ENCODE assay signal across 33 cellular contexts in the genomic region with DNA sequence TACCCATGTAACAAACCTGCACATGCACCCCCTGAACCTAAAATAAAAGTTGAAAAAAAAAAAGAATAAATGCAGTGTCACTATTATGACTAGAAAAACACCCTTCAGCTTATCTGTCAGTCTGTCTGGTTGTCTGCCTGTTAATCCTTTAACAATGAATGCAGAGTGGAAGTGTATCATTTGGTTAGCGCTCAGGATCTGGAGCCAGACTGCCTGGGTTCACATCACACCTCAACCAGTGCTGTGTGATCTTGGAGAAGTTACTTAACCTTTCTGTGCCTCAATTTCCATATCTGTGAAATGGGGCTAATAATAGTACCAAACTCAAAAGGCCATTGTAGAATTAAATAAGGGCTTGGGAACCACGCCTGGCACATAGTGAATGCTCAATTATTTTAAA. TPM values are rescaled to one million over a fixed set of nuclear protein-coding genes. Genes with fewer than 3 reads are reported as not detected.
DNase-seq lines count a peak whose midpoint lies in the region; ATAC-seq, FAIRE-seq and TF ChIP-seq lines count a peak whose summit lies in the region.
"Had no signal": no experiment of that assay in that cellular context is flagged by ENCODE, and none has a peak within 500 bp of the region (broad histone marks: within the 10 kb centered on the region; RNA-seq: fewer than 3 reads in every experiment).

No MANE protein-coding gene starts in this region.

- no peak overlapping the region for H3K4me3 Mint-ChIP-seq in mesothelial cell of epicardium
- H3K4me3 Mint-ChIP-seq in activated CD8-positive, alpha-beta T cell treated with anti-CD3 and anti-CD28 coated beads for 36 hours: no peak overlapping the region
- H3K4me3 Mint-ChIP-seq: CD14-positive monocyte; CD4-positive, alpha-beta memory T cell; CD4-positive, CD25-positive, alpha-beta regulatory T cell; CD8-positive, alpha-beta memory T cell had no signal

- no peaks in the 10 kb centered on the region for H3K4me1 ChIP-seq in HEK293 (ENCODE audit: control insufficient read depth, insufficient read depth, low read length)
- H3K4me1 ChIP-seq in K562 (replicated peaks in 1 of 2; ENCODE audit: control insufficient read depth in 2 of 2, insufficient read depth in 2 of 2, low read length in 2 of 2): peaks cover 0 to 7% of the 10 kb centered on the region in 2 experiments; a peak in 2 of 5 replicates
- H3K4me1 ChIP-seq: BE2C had no signal

- peaks cover 7% of the 10 kb centered on the region for H3K27me3 Mint-ChIP-seq in mesothelial cell of epicardium (ENCODE audit: low read depth)
- H3K27me3 Mint-ChIP-seq in activated CD8-positive, alpha-beta T cell treated with anti-CD3 and anti-CD28 coated beads for 36 hours: no peaks in the 10 kb centered on the region
- H3K27me3 Mint-ChIP-seq: CD4-positive, CD25-positive, alpha-beta regulatory T cell; CD8-positive, alpha-beta memory T cell had no signal

- H3K9me3 ChIP-seq in HEK293 (ENCODE audit: control insufficient read depth, insufficient read depth, low read depth, low read length) (no peaks in the 10 kb centered on the region), K562 (replicated peaks; ENCODE audit: control insufficient read depth, insufficient read depth, low read depth, low read length) (no peaks in the 10 kb centered on the region)
- H3K9me3 ChIP-seq: BE2C, BLaER1 had no signal

- no TSS peak for BruUV-seq in K562 (replicated peaks; lab: Mats Ljungman, UMichigan)

- no peaks in the 10 kb centered on the region for H4K20me1 ChIP-seq in K562 (replicated peaks; ENCODE audit: control insufficient read depth, insufficient read depth, low read length)
- H4K20me1 ChIP-seq: BLaER1 had no signal

- H2AFZ ChIP-seq in K562 (ENCODE audit: low read depth, low read length): no peak overlapping the region

- peaks cover 22% of the 10 kb centered on the region for H3K4me1 Mint-ChIP-seq in mesothelial cell of epicardium
- H3K4me1 Mint-ChIP-seq in activated CD8-positive, alpha-beta T cell treated with anti-CD3 and anti-CD28 coated beads for 36 hours (ENCODE audit: low read depth): no peaks in the 10 kb centered on the region
- H3K4me1 Mint-ChIP-seq: CD4-positive, alpha-beta memory T cell; CD4-positive, CD25-positive, alpha-beta regulatory T cell; CD8-positive, alpha-beta memory T cell had no signal

- H3K36me3 ChIP-seq in HEK293 (ENCODE audit: control insufficient read depth in 2 of 2, insufficient read depth in 1 of 2, low read length in 2 of 2) (no peaks in the 10 kb centered on the region), K562 (ENCODE audit: control insufficient read depth, insufficient read depth, low read length) (no peaks in the 10 kb centered on the region)
- H3K36me3 ChIP-seq: BE2C, BLaER1 had no signal

- H3K27ac Mint-ChIP-seq in mesothelial cell of epicardium: peak overlapping the region; percentile 26
- no peak overlapping the region for H3K27ac Mint-ChIP-seq in activated CD8-positive, alpha-beta T cell treated with anti-CD3 and anti-CD28 coated beads for 36 hours
- H3K27ac Mint-ChIP-seq: CD4-positive, alpha-beta memory T cell; CD8-positive, alpha-beta memory T cell had no signal

- no peak overlapping the region for H3K4me2 ChIP-seq in K562 (ENCODE audit: insufficient read depth, low read length)
- H3K4me2 ChIP-seq: BLaER1 had no signal

- no peaks in the 10 kb centered on the region for H3K9me3 Mint-ChIP-seq in mesothelial cell of epicardium
- no peaks in the 10 kb centered on the region for H3K9me3 Mint-ChIP-seq in activated CD8-positive, alpha-beta T cell treated with anti-CD3 and anti-CD28 coated beads for 36 hours
- H3K9me3 Mint-ChIP-seq: CD14-positive monocyte; CD4-positive, alpha-beta memory T cell; CD4-positive, CD25-positive, alpha-beta regulatory T cell had no signal

- TF ChIP-seq EP300 in K562 (IDR thresholded peaks at IDR 0.05; ENCODE audit: low read length): no peak

- peaks cover 39 to 76% of the 10 kb centered on the region in 2 experiments for H3K27me3 ChIP-seq in K562 (ENCODE audit: control insufficient read depth in 2 of 2, insufficient read depth in 2 of 2, low read length in 2 of 2)
- H3K27me3 ChIP-seq: BE2C, BLaER1 had no signal

- peak; percentile 35 for FAIRE-seq in K562 (lab: Jason Lieb, UNC)
- FAIRE-seq: A204.1, GM12878, GM12892, GM18507, GM19239 had no signal

- 0% methylated on average over 2 of the region's 2 CpGs for WGBS in K562 (ENCODE audit: insufficient coverage, low coverage, missing lambda C conversion rate)

- no peak for ATAC-seq in K562
- ATAC-seq in activated CD8-positive, alpha-beta T cell treated with anti-CD3 and anti-CD28 coated beads for 36 hours: no peak
- ATAC-seq: GM12878 had no signal

- TF ChIP-seq POLR2A in K562 (conservative IDR thresholded peaks at IDR 0.05): no peak

- POLR2A ChIA-PET in HEK293 (lab: Yijun Ruan, JAX): no interaction called here
- POLR2A ChIA-PET in K562 (lab: Yijun Ruan, JAX): interaction anchor here (0.6 to 0.7 kb wide), 2 partner anchors 95 to 416 kb away, joined by 3 read pairs; no protein-coding TSS in a partner anchor
- POLR2A ChIA-PET in activated CD8-positive, alpha-beta T cell treated with anti-CD3 and anti-CD28 coated beads for 36 hours (lab: Charles Lee): no interaction called here

- H3K36me3 Mint-ChIP-seq in mesothelial cell of epicardium: no peaks in the 10 kb centered on the region
- no peaks in the 10 kb centered on the region for H3K36me3 Mint-ChIP-seq in activated CD8-positive, alpha-beta T cell treated with anti-CD3 and anti-CD28 coated beads for 36 hours (ENCODE audit: low read depth)

- TF ChIP-seq RAD21 in K562 (CRISPR knock-in tag; conservative IDR thresholded peaks at IDR 0.05 in 1 of 2, IDR thresholded peaks at IDR 0.05 in 1 of 2): no peak

- no peak overlapping the region for H3K27ac ChIP-seq in HEK293 (ENCODE audit: extremely low read depth, low read depth, low read length)
- H3K27ac ChIP-seq in K562 (ENCODE audit: extremely low read depth, low read depth, low read length): no peak overlapping the region
- H3K27ac ChIP-seq: BLaER1 had no signal

- H3K9me1 ChIP-seq in K562 (ENCODE audit: control insufficient read depth, insufficient read depth, low read length): no peaks in the 10 kb centered on the region

- DNase-seq in K562 (ENCODE audit: extremely low read depth in 1 of 4, low spot score in 3 of 4) (no peak), mesothelial cell of epicardium (ENCODE audit: low spot score in 2 of 2, unreplicated experiment in 2 of 2) (no peak), posterior vena cava (ENCODE audit: low spot score) (peak; percentile 9), SHP77 (lab: John Stamatoyannopoulos, UW) (no peak), putamen (ENCODE audit: low spot score) (no peak)
- no peak for DNase-seq in activated CD8-positive, alpha-beta T cell treated with anti-CD3 and anti-CD28 coated beads for 36 hours
- DNase-seq: 8988T; ACHN; BE2C; C1 segment of cervical spinal cord; CD4-positive, alpha-beta memory T cell; CD4-positive, CD25-positive, alpha-beta regulatory T cell; CD8-positive, alpha-beta memory T cell; COR-L47; DMS 273 treated with DMSO at 0.1 percent for 48 hours; DMS153; DMS53; DMS79; DND-41; EL; GDM1 had no signal

- H3K79me2 ChIP-seq in K562 (ENCODE audit: control insufficient read depth, insufficient read depth, low read length): no peaks in the 10 kb centered on the region

- CTCF ChIA-PET in HEK293 (lab: Yijun Ruan, JAX): interaction anchor here (1.2 kb wide), 1 partner anchor 10 kb away, joined by 4 read pairs; no protein-coding TSS in a partner anchor
- CTCF ChIA-PET in K562 (lab: Yijun Ruan, JAX; ENCODE audit: low intra/inter-chr PET ratio): no interaction called here
- CTCF ChIA-PET in activated CD8-positive, alpha-beta T cell treated with anti-CD3 and anti-CD28 coated beads for 36 hours (lab: Charles Lee): no interaction called here

- H3K9ac ChIP-seq in K562 (ENCODE audit: insufficient read depth in 1 of 2, low read depth in 2 of 2, low read length in 2 of 2): no peak overlapping the region
- H3K9ac ChIP-seq: BLaER1 had no signal

- in situ Hi-C loops in K562 (cut with MboI): no loop called here

- H3K4me3 ChIP-seq in HEK293 (ENCODE audit: low read depth, low read length) (no peak overlapping the region), K562 (no peak overlapping the region)
- H3K4me3 ChIP-seq: BLaER1, GM12878 had no signal

- intact Hi-C loops in K562 (cut with micrococcal nuclease) (no loop called here), posterior vena cava (cut with DNase I) (no loop called here)
- intact Hi-C loops in activated CD8-positive, alpha-beta T cell treated with anti-CD3 and anti-CD28 coated beads for 36 hours (cut with micrococcal nuclease): no loop called here

- TF ChIP-seq CTCF in HEK293 (tag by site-specific recombination; IDR thresholded peaks at IDR 0.05): no peak
- TF ChIP-seq CTCF in K562 (IDR thresholded peaks at IDR 0.05 in 2 of 3, conservative IDR thresholded peaks at IDR 0.05 in 1 of 3; ENCODE audit: insufficient read depth in 2 of 3, low read depth in 1 of 3, low read length in 3 of 3): no peak
- TF ChIP-seq CTCF in mesothelial cell of epicardium (IDR thresholded peaks at IDR 0.05; ENCODE audit: unreplicated experiment): no peak
- TF ChIP-seq CTCF in activated CD8-positive, alpha-beta T cell treated with anti-CD3 and anti-CD28 coated beads for 36 hours (IDR thresholded peaks at IDR 0.05): no peak

RNA-seq across cellular contexts. Expression of a gene that starts 16.8 kb away (rescaled TPM):
- total RNA-seq in K562 (2011; cell fraction: chromatin; rRNA removed; ENCODE audit: low replicate concordance): not detected in 2 replicates
- not detected in 2 replicates for total RNA-seq in K562 (2011; cell fraction: nucleolus; rRNA removed)
- not detected in 2 replicates for total RNA-seq in K562 (2011; cell fraction: nucleoplasm; rRNA removed)
- 0.12 TPM in 1 of 2 replicates, not detected in the other for total RNA-seq in K562 (2014; rRNA removed)
- total RNA-seq in K562 (2014; rRNA removed; fragmentation: Illumina TruSeq; extraction: Trizol): 0.16 and 0.22 TPM in 2 replicates
- total RNA-seq in K562 (2015; rRNA removed; fragmentation: Illumina TruSeq; extraction: Trizol): not detected in 2 replicates
- total RNA-seq in K562 (2021): 0.16 and 0.22 TPM in 2 replicates
- 0.07 TPM in 1 of 2 replicates, not detected in the other for polyA plus RNA-seq in K562 (2011; rRNA removed)
- not detected in 2 replicates for polyA plus RNA-seq in K562 (2011; cell fraction: cytosol; rRNA removed)
- polyA plus RNA-seq in K562 (2011; cell fraction: nucleus; rRNA removed): not detected in 2 replicates
- polyA plus RNA-seq in K562 (2012): 0.07 and 0.14 TPM in 2 replicates
- polyA plus RNA-seq in K562 (2014; fragmentation: Illumina TruSeq; extraction: Trizol): 0.12 and 0.32 TPM in 2 replicates
- under 1 TPM; 0.08 to 0.17 TPM for polyA plus RNA-seq in K562 (2014; fragmentation: Nextera tagmentation; extraction: Ambion mirVana)
- not detected in 2 replicates for polyA plus RNA-seq in K562 (2014; rRNA removed)
- not detected in 2 replicates for polyA minus RNA-seq in K562 (2011; rRNA and poly(A)+ RNA removed)
- polyA minus RNA-seq in K562 (2011; cell fraction: cytosol; rRNA and poly(A)+ RNA removed): not detected in 2 replicates
- not detected in 2 replicates for polyA minus RNA-seq in K562 (2011; cell fraction: nucleus; rRNA and poly(A)+ RNA removed)
- total RNA-seq in mesothelial cell of epicardium: 0.38 to 0.47 TPM (median 0.45 TPM) in 3 replicates
- total RNA-seq in posterior vena cava: under 1 TPM in 1 of 2 donors, not detected in 1; 0.57 TPM
- under 1 TPM; 0.51 to 0.86 TPM for total RNA-seq in activated CD8-positive, alpha-beta T cell treated with anti-CD3 and anti-CD28 coated beads for 36 hours

RNA-seq across cellular contexts. Expression of a gene that starts 34.0 kb away (rescaled TPM):
- not detected in 2 replicates for total RNA-seq in K562 (2011; cell fraction: chromatin; rRNA removed; ENCODE audit: low replicate concordance)
- total RNA-seq in K562 (2011; cell fraction: nucleolus; rRNA removed): not detected in 2 replicates
- not detected in 2 replicates for total RNA-seq in K562 (2011; cell fraction: nucleoplasm; rRNA removed)
- not detected in 2 replicates for total RNA-seq in K562 (2014; rRNA removed)
- total RNA-seq in K562 (2014; rRNA removed; fragmentation: Illumina TruSeq; extraction: Trizol): not detected in 2 replicates
- not detected in 2 replicates for total RNA-seq in K562 (2015; rRNA removed; fragmentation: Illumina TruSeq; extraction: Trizol)
- not detected in 2 replicates for total RNA-seq in K562 (2021)
- not detected in 2 replicates for polyA plus RNA-seq in K562 (2011; rRNA removed)
- not detected in 2 replicates for polyA plus RNA-seq in K562 (2011; cell fraction: cytosol; rRNA removed)
- polyA plus RNA-seq in K562 (2011; cell fraction: nucleus; rRNA removed): not detected in 2 replicates
- polyA plus RNA-seq in K562 (2012): not detected in 2 replicates
- not detected in 2 replicates for polyA plus RNA-seq in K562 (2014; fragmentation: Illumina TruSeq; extraction: Trizol)
- not detected for polyA plus RNA-seq in K562 (2014; fragmentation: Nextera tagmentation; extraction: Ambion mirVana)
- polyA plus RNA-seq in K562 (2014; rRNA removed): not detected in 2 replicates
- not detected in 2 replicates for polyA minus RNA-seq in K562 (2011; rRNA and poly(A)+ RNA removed)
- not detected in 2 replicates for polyA minus RNA-seq in K562 (2011; cell fraction: cytosol; rRNA and poly(A)+ RNA removed)
- not detected in 2 replicates for polyA minus RNA-seq in K562 (2011; cell fraction: nucleus; rRNA and poly(A)+ RNA removed)
- total RNA-seq in mesothelial cell of epicardium: 0.09 TPM in 1 of 3 replicates, not detected in the others
- not detected for total RNA-seq in posterior vena cava
- not detected for total RNA-seq in activated CD8-positive, alpha-beta T cell treated with anti-CD3 and anti-CD28 coated beads for 36 hours
- total RNA-seq: A673; CD4-positive, alpha-beta memory T cell; CD4-positive, CD25-positive, alpha-beta regulatory T cell; CD8-positive, alpha-beta memory T cell; Daoy; G401 had no signal
- polyA plus RNA-seq: AG04450; CD14-positive monocyte; CD4-positive, alpha-beta memory T cell; CD4-positive, CD25-positive, alpha-beta regulatory T cell; CD8-positive, alpha-beta memory T cell had no signal
